Comparison of ENCODE assay signal across 8 cellular contexts in genomic region chr21:38661296-38662223, GRCh38.
A peak's percentile ranks its signal among the peaks of the same experiment; 100 is the strongest.
DNase-seq lines count a peak whose midpoint lies in the region; ATAC-seq, FAIRE-seq and TF ChIP-seq lines count a peak whose summit lies in the region.

No MANE protein-coding gene starts in this region.

- H3K4ac ChIP-seq in IMR-90 (ENCODE audit: low read depth, low read length): no peak overlapping the region

- H3K4me1 ChIP-seq in IMR-90 (ENCODE audit: control insufficient read depth, insufficient read depth, low read length) (peaks cover 5% of the 10 kb centered on the region; the same call in 1 of the 2 replicates), kidney (ENCODE audit: control insufficient read depth in 1 of 2, insufficient read depth in 1 of 2, low read depth in 1 of 2, low read length in 2 of 2) (no peaks in the 10 kb centered on the region), stomach smooth muscle (ENCODE audit: control insufficient read depth, insufficient read depth, low read length) (peaks cover 10% of the 10 kb centered on the region)

- no TSS peak for BruUV-seq in IMR-90 (replicated peaks; lab: Mats Ljungman, UMichigan)

- H3K27me3 ChIP-seq in IMR-90 (ENCODE audit: control insufficient read depth, insufficient read depth, low read length) (peaks cover 76% of the 10 kb centered on the region), stomach smooth muscle (ENCODE audit: control insufficient read depth in 1 of 2, insufficient read depth in 2 of 2, low read length in 2 of 2) (peaks cover 31 to 52% of the 10 kb centered on the region in 2 donors)

- in situ Hi-C loops in IMR-90 (cut with MboI; ENCODE audit: low sequenced_read_pairs): no loop called here

- TF ChIP-seq POLR2A in IMR-90 (IDR thresholded peaks at IDR 0.05; ENCODE audit: low read depth, low read length): no peak

- no peak overlapping the region for H3K14ac ChIP-seq in IMR-90 (replicated peaks; ENCODE audit: low read depth, low read length)

- peaks cover 93% of the 10 kb centered on the region for H3K27me3 Mint-ChIP-seq in brain

- H3K4me1 Mint-ChIP-seq in brain: peaks cover 9% of the 10 kb centered on the region

- H3K56ac ChIP-seq in IMR-90 (ENCODE audit: extremely low read depth, insufficient read depth, low read length): no peak overlapping the region

- H3K4me3 Mint-ChIP-seq in brain: peak overlapping the region; percentile 58 to 86 (median 76)

- H3K79me1 ChIP-seq in IMR-90 (ENCODE audit: low read depth in 1 of 2, low read length in 2 of 2): no peaks in the 10 kb centered on the region

- H3K23ac ChIP-seq in IMR-90 (ENCODE audit: low read depth, low read length): no peak overlapping the region

- intact Hi-C loops in IMR-90 (cut with micrococcal nuclease): no loop called here
- intact Hi-C loops in kidney (cut with DNase I): no loop called here
- intact Hi-C loops in posterior cingulate gyrus (cut with DNase I): no loop called here

- dilution Hi-C loops in IMR-90 (cut with HindIII; ENCODE audit: low sequenced_read_pairs, unreplicated experiment): no loop called here

- no peak for TF ChIP-seq RAD21 in IMR-90 (IDR thresholded peaks at IDR 0.05; ENCODE audit: low read length)

- H3K9ac ChIP-seq in IMR-90 (ENCODE audit: low read depth, low read length) (no peak overlapping the region), kidney (ENCODE audit: low read length in 2 of 2) (peak overlapping the region in 1 of 2 donors; percentile 46), stomach smooth muscle (ENCODE audit: low read length in 2 of 2) (no peak overlapping the region)

- no peak overlapping the region for H3K18ac ChIP-seq in IMR-90 (ENCODE audit: low read depth, low read length)

- peak overlapping the region in 1 of 5 experiments; percentile 65 for H3K27ac Mint-ChIP-seq in brain

- no peaks in the 10 kb centered on the region for H3K9me1 ChIP-seq in IMR-90 (ENCODE audit: insufficient read depth, low read length)

- H4K91ac ChIP-seq in IMR-90 (ENCODE audit: insufficient read depth, low read depth, low read length): no peak overlapping the region

- POLR2A ChIA-PET in IMR-90 (lab: Charles Lee; ENCODE audit: unreplicated experiment): interaction anchor here (0.7 kb wide), 1 partner anchor 36 kb away, joined by 5 read pairs; no protein-coding TSS in a partner anchor

- CTCF ChIA-PET in IMR-90 (lab: Yijun Ruan, JAX): interaction anchor here (1.1 kb wide), 1 partner anchor 477 kb away, joined by 5 read pairs; no protein-coding TSS in a partner anchor

- DNase-seq in AG08395 (ENCODE audit: low spot score): peak; percentile 70
- DNase-seq in IMR-90: peak; percentile 62
- DNase-seq in kidney: peak; percentile 88
- DNase-seq in NK-92 (lab: John Stamatoyannopoulos, UW; ENCODE audit: unreplicated experiment): no peak
- DNase-seq in NCI-H1436 treated with DMSO at 0.1 percent for 48 hours (lab: John Stamatoyannopoulos, UW): no peak
- DNase-seq in posterior cingulate gyrus: no peak

- H2BK5ac ChIP-seq in IMR-90 (ENCODE audit: low read depth, low read length, poor library complexity, severe bottlenecking): no peak overlapping the region

- no peak overlapping the region for H2BK20ac ChIP-seq in IMR-90 (ENCODE audit: low read depth, low read length)

- ATAC-seq in IMR-90 (ENCODE audit: low read depth): peak; percentile 88

- no peak overlapping the region for H2AK9ac ChIP-seq in IMR-90 (replicated peaks; ENCODE audit: low read depth, low read length, poor library complexity)

- no peak overlapping the region for H4K8ac ChIP-seq in IMR-90 (ENCODE audit: low read depth in 2 of 2, low read length in 2 of 2)

- no peaks in the 10 kb centered on the region for H3K36me3 ChIP-seq in IMR-90 (ENCODE audit: control insufficient read depth, insufficient read depth, low read length)
- H3K36me3 ChIP-seq in kidney (ENCODE audit: control insufficient read depth in 1 of 2, insufficient read depth in 2 of 2, low read length in 2 of 2): no peaks in the 10 kb centered on the region
- no peaks in the 10 kb centered on the region for H3K36me3 ChIP-seq in stomach smooth muscle (ENCODE audit: control insufficient read depth in 2 of 2, insufficient read depth in 2 of 2, low read length in 2 of 2)

- H3K27ac ChIP-seq in IMR-90 (ENCODE audit: insufficient read depth, low read length) (no peak overlapping the region), kidney (ENCODE audit: low read depth in 2 of 2, low read length in 2 of 2) (peak overlapping the region; percentile 43 to 81), stomach smooth muscle (ENCODE audit: low read length) (no peak overlapping the region)

- peak overlapping the region; percentile 26; the same call in 1 of the 2 replicates for H3K4me3 ChIP-seq in IMR-90 (ENCODE audit: insufficient read depth, low read depth, low read length)
- peak overlapping the region; percentile 55 to 59 for H3K4me3 ChIP-seq in kidney (ENCODE audit: low read length in 2 of 2)
- H3K4me3 ChIP-seq in stomach smooth muscle (ENCODE audit: low read length in 2 of 2): peak overlapping the region; percentile 59 to 67

- H2AFZ ChIP-seq in IMR-90 (replicated peaks; ENCODE audit: low read length, poor library complexity): peak overlapping the region; percentile 77

- peaks cover 6% of the 10 kb centered on the region for H3K9me3 ChIP-seq in IMR-90 (ENCODE audit: control insufficient read depth, insufficient read depth, low read length)
- H3K9me3 ChIP-seq in kidney (ENCODE audit: control insufficient read depth in 1 of 2, low read length in 2 of 2): no peaks in the 10 kb centered on the region
- H3K9me3 ChIP-seq in stomach smooth muscle (ENCODE audit: control insufficient read depth in 2 of 2, low read length in 2 of 2): no peaks in the 10 kb centered on the region

- no peaks in the 10 kb centered on the region for H3K36me3 Mint-ChIP-seq in brain

- H4K5ac ChIP-seq in IMR-90 (ENCODE audit: low read depth, low read length): no peak overlapping the region

- H3K4me2 ChIP-seq in IMR-90 (ENCODE audit: low read depth, low read length): peak overlapping the region; percentile 80

- WGBS in IMR-90 (ENCODE audit: extremely low coverage in 2 of 2, insufficient read length in 1 of 2), 2 experiments: 0% methylated on average over 34 of the region's 57 CpGs; no CpG with 5 or more reads in 1 of the 2 experiments

- no peak overlapping the region for H2AK5ac ChIP-seq in IMR-90 (ENCODE audit: low read depth, low read length)

- TF ChIP-seq CTCF in IMR-90 (conservative IDR thresholded peaks at IDR 0.05; ENCODE audit: low read depth, low read length): no peak
- no peak for TF ChIP-seq CTCF in brain (conservative IDR thresholded peaks at IDR 0.05)
- no peak for TF ChIP-seq CTCF in kidney (IDR thresholded peaks at IDR 0.05; ENCODE audit: borderline replicate concordance, extremely low read depth, insufficient read depth)

- H2BK15ac ChIP-seq in IMR-90 (ENCODE audit: low read depth, low read length): no peak overlapping the region

- 0 out of 2 replicates have a peak, but pooled peaks cover 4% of the 10 kb centered on the region for H4K20me1 ChIP-seq in IMR-90 (ENCODE audit: insufficient read depth, low read length)

- peaks cover 0 to 10% (median 0%) of the 10 kb centered on the region in 5 experiments for H3K9me3 Mint-ChIP-seq in brain

- no peak overlapping the region for H2BK120ac ChIP-seq in IMR-90 (ENCODE audit: low read depth, low read length)

- FAIRE-seq in kidney (lab: Jason Lieb, UNC): no peak

TF ChIP-seq in IMR-90, 13 proteins besides CTCF, POLR2A, EP300 and RAD21:
- TF ChIP-seq FOS (IDR thresholded peaks at IDR 0.05; ENCODE audit: low read depth, low read length) (no peak), ELK1 (IDR thresholded peaks at IDR 0.05; ENCODE audit: borderline replicate concordance, low read depth, low read length) (no peak), BHLHE40 (IDR thresholded peaks at IDR 0.05; ENCODE audit: low read depth, low read length) (0 out of 2 replicates have a peak, but pooled peaks have one; percentile 15), SMC3 (IDR thresholded peaks at IDR 0.05; ENCODE audit: low read depth, low read length) (no peak), MAFK (IDR thresholded peaks at IDR 0.05; ENCODE audit: low read depth, low read length) (no peak), NFE2L2 (IDR thresholded peaks at IDR 0.05; ENCODE audit: low read depth, low read length) (no peak), USF2 (IDR thresholded peaks at IDR 0.05; ENCODE audit: low read depth, low read length) (no peak), RFX5 (IDR thresholded peaks at IDR 0.05; ENCODE audit: low read depth, low read length) (no peak), CHD1 (IDR thresholded peaks at IDR 0.05; ENCODE audit: low read depth, low read length) (no peak), MAZ (IDR thresholded peaks at IDR 0.05; ENCODE audit: borderline replicate concordance, low read depth, low read length) (no peak), RCOR1 (IDR thresholded peaks at IDR 0.05; ENCODE audit: insufficient replicate concordance, low read length) (no peak), CEBPB (IDR thresholded peaks at IDR 0.05; ENCODE audit: low read depth, low read length) (peak; percentile 70), MXI1 (IDR thresholded peaks at IDR 0.05; ENCODE audit: borderline replicate concordance, low read depth, low read length) (no peak)

Comparison
In these comparisons a context has a peak if more than half of its experiments do, and no peak if none do; other contexts are left out.
1. DNase-seq: peak in AG08395 (single experiment), IMR-90 (single experiment) and kidney (single experiment); none in NK-92 (single experiment), NCI-H1436 treated with DMSO at 0.1 percent for 48 hours (single experiment) and posterior cingulate gyrus (0 of 10).
2. H3K27ac ChIP-seq: peak in kidney (2 of 2); none in IMR-90 (single experiment) and stomach smooth muscle (single experiment).
3. Peak in every context shown above with its lines, with median percentiles within 50 percentile points of each other: H3K4me3 ChIP-seq.